Comparison of ENCODE assay signal across 8 cellular contexts in the genomic region with DNA sequence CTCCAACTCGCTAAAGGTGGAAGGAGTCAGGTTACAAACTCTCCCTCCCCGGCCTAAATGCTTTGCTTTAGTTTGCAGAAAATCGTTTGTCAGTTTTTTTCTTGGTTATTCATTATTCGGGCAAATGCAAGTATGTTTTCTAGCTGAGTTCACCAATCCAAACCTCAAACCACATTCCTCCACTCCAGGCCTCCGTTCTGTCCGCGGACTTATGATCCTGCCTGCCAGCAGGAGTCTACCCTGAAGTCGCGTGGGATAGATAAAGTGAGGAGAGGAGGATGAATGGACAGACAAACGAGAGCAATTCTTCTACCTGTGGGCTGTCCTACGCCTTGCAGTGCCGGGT. TPM values are rescaled to one million over a fixed set of nuclear protein-coding genes. Genes with fewer than 3 reads are reported as not detected.
DNase-seq lines count a peak whose midpoint lies in the region; ATAC-seq and TF ChIP-seq lines count a peak whose summit lies in the region.

No MANE protein-coding gene starts in this region.

- no peak overlapping the region for H3K27ac ChIP-seq in Panc1 (ENCODE audit: low read length)

- peak overlapping the region; percentile 97 to 99 (median 98) for H3K4me3 Mint-ChIP-seq in nephron

- H3K9me3 Mint-ChIP-seq in nephron = no peaks in the 10 kb centered on the region

- no peaks in the 10 kb centered on the region for H3K27me3 Mint-ChIP-seq in nephron (ENCODE audit: low read depth)

- no peaks in the 10 kb centered on the region for H3K9me3 ChIP-seq in Panc1 (ENCODE audit: control insufficient read depth, insufficient read depth, low read depth, low read length)

- H3K27ac Mint-ChIP-seq in nephron = peak overlapping the region; percentile 90 to 99 (median 96)

- peaks cover 5% of the 10 kb centered on the region; the same call in 1 of the 2 replicates for H3K27me3 ChIP-seq in Panc1 (ENCODE audit: control insufficient read depth, insufficient read depth, low read length)

- CTCF ChIA-PET in Panc1 (lab: Charles Lee) = no interaction called here

- no peak for TF ChIP-seq CTCF in Panc1 (IDR thresholded peaks at IDR 0.05)
- peak; percentile 31 for TF ChIP-seq CTCF in epithelial cell of esophagus (IDR thresholded peaks at IDR 0.05; ENCODE audit: insufficient read depth, low read depth, low read length, missing control alignments)
- no peak for TF ChIP-seq CTCF in nephron (IDR thresholded peaks at IDR 0.05; ENCODE audit: unreplicated experiment in 3 of 3)

- no peaks in the 10 kb centered on the region for H3K36me3 ChIP-seq in Panc1 (ENCODE audit: control insufficient read depth, insufficient read depth, low read length)

- no peaks in the 10 kb centered on the region; the same call in 1 of the 2 replicates for H3K4me1 ChIP-seq in Panc1 (ENCODE audit: control insufficient read depth, insufficient read depth, low read length)

- H3K4me3 ChIP-seq in Panc1 (ENCODE audit: low read depth in 2 of 2, low read length in 2 of 2) = peak overlapping the region; percentile 48 to 67
- H3K4me3 ChIP-seq in epithelial cell of esophagus (ENCODE audit: low read length) = peak overlapping the region; percentile 62

- DNase-seq in GM04503 (ENCODE audit: low read depth) = peak; percentile 22
- DNase-seq in Panc1 (ENCODE audit: low read depth, low spot score) = no peak
- DNase-seq in epithelial cell of esophagus (ENCODE audit: low read depth) = peak; percentile 54
- no peak for DNase-seq in NCI-H2107 (lab: John Stamatoyannopoulos, UW)
- DNase-seq in MV-4-11 (lab: John Stamatoyannopoulos, UW) = no peak
- no peak for DNase-seq in activated CD4-positive, alpha-beta T cell treated with anti-CD3 and anti-CD28 coated beads for 48 hours
- no peak for DNase-seq in GM19238 (ENCODE audit: insufficient read length, low spot score)

- no TSS peak for BruUV-seq in Panc1 (replicated peaks; lab: Mats Ljungman, UMichigan)

- POLR2A ChIA-PET in Panc1 (lab: Charles Lee) = no interaction called here

- ATAC-seq in Panc1 = peak; percentile 37; the same call in 1 of the 2 replicates

- peaks cover 50% of the 10 kb centered on the region for H3K4me1 Mint-ChIP-seq in nephron

- intact Hi-C loops in Panc1 (cut with micrococcal nuclease; ENCODE audit: unreplicated experiment) = no loop called here

- peaks cover 42% of the 10 kb centered on the region for H3K36me3 Mint-ChIP-seq in nephron (ENCODE audit: low read depth)

- in situ Hi-C loops in Panc1 (cut with HindIII; ENCODE audit: low pct_unique_long_range_greater_than_20kb, low sequenced_read_pairs) = no loop called here

RNA-seq across cellular contexts. Expression of a gene that starts 1.3 kb away (rescaled TPM):
- total RNA-seq in Panc1 (2021; ENCODE audit: unreplicated experiment) = 3.3 TPM
- 4.1 TPM for polyA plus RNA-seq in Panc1 (2012; ENCODE audit: insufficient read length)

Comparison
In these comparisons a context has a peak if more than half of its experiments do, and no peak if none do; other contexts are left out.
1. DNase-seq: peak in GM04503 (single experiment) and epithelial cell of esophagus (single experiment); none in Panc1 (single experiment), NCI-H2107 (single experiment), MV-4-11 (single experiment), activated CD4-positive, alpha-beta T cell treated with anti-CD3 and anti-CD28 coated beads for 48 hours (single experiment) and GM19238 (single experiment).